In the genomic region with DNA sequence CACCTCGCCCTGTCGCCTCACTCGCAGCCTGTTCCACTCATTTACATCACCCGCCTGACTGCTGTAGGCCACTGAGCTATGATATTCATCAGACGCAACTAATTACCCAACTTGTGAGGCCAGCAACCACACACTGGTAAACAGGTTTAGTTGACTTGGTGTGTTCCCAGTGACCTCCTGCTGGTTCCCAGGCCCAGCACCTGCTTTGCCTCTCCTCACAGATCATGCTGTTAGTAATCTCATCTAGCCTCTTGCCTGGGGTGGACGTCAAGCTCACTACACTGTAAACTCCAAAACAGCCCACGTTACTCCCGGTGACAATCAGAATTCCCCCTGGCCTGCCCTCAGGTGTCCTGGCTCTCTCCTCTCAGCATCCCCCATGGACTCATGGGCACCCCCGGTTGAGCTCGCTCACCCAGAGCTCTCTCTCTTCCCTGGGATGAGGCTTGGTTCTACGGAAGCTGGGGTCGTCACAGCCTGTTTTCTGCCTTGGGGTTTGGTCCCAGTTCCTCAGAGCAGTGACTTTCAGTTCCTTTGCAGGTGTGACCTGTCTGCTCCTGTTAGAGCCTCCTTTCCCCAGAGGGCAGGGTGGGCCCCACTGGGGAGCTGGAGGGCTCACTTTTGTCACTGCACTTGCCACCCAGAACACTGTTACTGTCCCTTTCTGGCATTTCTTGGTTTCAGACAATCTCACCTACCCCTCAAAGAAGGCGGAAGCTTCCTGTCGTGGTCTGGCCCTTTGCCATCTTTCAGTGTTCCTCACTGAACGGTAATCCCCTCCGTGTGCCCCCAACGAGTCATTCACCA, we compare ENCODE assay signal across 8 cellular contexts.
A peak's percentile ranks its signal among the peaks of the same experiment; 100 is the strongest.
DNase-seq lines count a peak whose midpoint lies in the region; ATAC-seq and TF ChIP-seq lines count a peak whose summit lies in the region.

No MANE protein-coding gene starts in this region.

- peak; percentile 74 for ATAC-seq in GM21528 (IDR thresholded peaks at IDR 0.05; ENCODE audit: low FRiP score, unreplicated experiment)

- peaks cover 54% of the 10 kb centered on the region for H3K4me1 ChIP-seq in DOHH2 (ENCODE audit: control insufficient read depth, low read length)
- H3K4me1 ChIP-seq in KMS-11 (ENCODE audit: low read depth, poor library complexity, severe bottlenecking): peaks cover 21% of the 10 kb centered on the region

- no peaks in the 10 kb centered on the region for H3K9me3 ChIP-seq in DOHH2 (ENCODE audit: control insufficient read depth, insufficient read depth, low read length)

- H3K4me2 ChIP-seq in DOHH2 (ENCODE audit: low read length) (peak overlapping the region; percentile 93), KMS-11 (peak overlapping the region; percentile 52)

- no peaks in the 10 kb centered on the region for H4K20me1 ChIP-seq in DOHH2 (ENCODE audit: control insufficient read depth, insufficient read depth, low read depth, low read length)
- H4K20me1 ChIP-seq in KMS-11 (ENCODE audit: insufficient read depth): no peaks in the 10 kb centered on the region

- H3K27me3 ChIP-seq in DOHH2 (ENCODE audit: control insufficient read depth, low read length) (no peaks in the 10 kb centered on the region), KMS-11 (ENCODE audit: insufficient read depth, low read depth) (no peaks in the 10 kb centered on the region)

- peaks cover 59% of the 10 kb centered on the region for H3K79me2 ChIP-seq in DOHH2 (ENCODE audit: control insufficient read depth, low read length)
- no peaks in the 10 kb centered on the region for H3K79me2 ChIP-seq in KMS-11 (ENCODE audit: insufficient read depth, low read depth)

- TF ChIP-seq CTCF in DOHH2 (IDR thresholded peaks at IDR 0.05; ENCODE audit: low read depth, low read length, poor library complexity, severe bottlenecking) (no peak), KMS-11 (conservative IDR thresholded peaks at IDR 0.05; ENCODE audit: low read depth, low read length) (no peak)

- no peak overlapping the region; the same call in 1 of the 2 replicates for H3K9ac ChIP-seq in KMS-11

- DNase-seq in activated effector memory CD4-positive, alpha-beta T cell treated with Interleukin-2 at 50 U/mL for 16 hours: peak; percentile 41
- DNase-seq in stimulated activated CD8-positive, alpha-beta memory T cell treated with anti-CD3 and anti-CD28 coated beads, Interleukin-4, amount 100 ng/mL, for 48 hours: peak; percentile 86
- DNase-seq in RKO (ENCODE audit: low spot score): no peak
- no peak for DNase-seq in NCI-H2107 treated with DMSO at 0.1 percent for 48 hours (lab: John Stamatoyannopoulos, UW; ENCODE audit: unreplicated experiment)
- no peak for DNase-seq in putamen (ENCODE audit: low spot score)

- H3K4me3 ChIP-seq in DOHH2 (ENCODE audit: low read length): peak overlapping the region; percentile 73
- H3K4me3 ChIP-seq in KMS-11 (IDR thresholded peaks at IDR 0.05; ENCODE audit: insufficient read depth, low read depth, low read length): no peak overlapping the region

- H3K36me3 ChIP-seq in DOHH2 (ENCODE audit: control insufficient read depth, low read length) (peaks cover 29% of the 10 kb centered on the region), KMS-11 (ENCODE audit: insufficient read depth) (no peaks in the 10 kb centered on the region)

- H3F3A ChIP-seq in DOHH2 (ENCODE audit: control insufficient read depth, insufficient read depth): peaks cover 25% of the 10 kb centered on the region

- H3K9me2 ChIP-seq in DOHH2 (replicated peaks; ENCODE audit: control insufficient read depth, low read length): no peaks in the 10 kb centered on the region

- peak overlapping the region; percentile 4; the same call in 1 of the 2 replicates for H2AFZ ChIP-seq in KMS-11 (ENCODE audit: low read depth)

- H3K27ac ChIP-seq in DOHH2 (ENCODE audit: low read depth, low read length) (peak overlapping the region; percentile 95), KMS-11 (peak overlapping the region; percentile 12; the same call in 1 of the 2 replicates)

Comparison
In these comparisons a context has a peak if more than half of its experiments do, and no peak if none do; other contexts are left out.
1. DNase-seq: peak in activated effector memory CD4-positive, alpha-beta T cell treated with Interleukin-2 at 50 U/mL for 16 hours (single experiment) and stimulated activated CD8-positive, alpha-beta memory T cell treated with anti-CD3 and anti-CD28 coated beads, Interleukin-4, amount 100 ng/mL, for 48 hours (single experiment); none in RKO (single experiment), NCI-H2107 treated with DMSO at 0.1 percent for 48 hours (single experiment) and putamen (single experiment).